In genomic region chrX:47625365-47625764, GRCh38 we compare ENCODE assay signal across 31 cellular contexts. TPM values are rescaled to one million over a fixed set of nuclear protein-coding genes. Genes with fewer than 3 reads are reported as not detected.
"Had no signal": no experiment of that assay in that cellular context is flagged by ENCODE, and none has a peak within 500 bp of the region (broad histone marks: within the 10 kb centered on the region; RNA-seq: fewer than 3 reads in every experiment).

No MANE protein-coding gene starts in this region.

- H3K27ac ChIP-seq: brain microvascular endothelial cell, colonic mucosa, Peyer's patch, VCaP had no signal

- DNase-seq: activated CD4-positive, alpha-beta T cell treated with anti-CD3 and anti-CD28 coated beads, Interleukin-2, amount 10 ng/mL, durations not matched to agents 24 days and 14 days; activated CD4-positive, alpha-beta T cell treated with anti-CD3 and anti-CD28 coated beads, Interleukin-2, amount 50 U/mL, for 4 hours; activated CD4-positive, CD25-positive, alpha-beta regulatory T cell; activated CD8-positive, alpha-beta T cell treated with anti-CD3 and anti-CD28 coated beads for 36 hours; activated effector memory CD4-positive, alpha-beta T cell treated with anti-CD3 and anti-CD28 coated beads, Interleukin-2, amount 50 U/mL, for 16 hours; activated naive CD4-positive, alpha-beta T cell; activated naive CD4-positive, alpha-beta T cell treated with anti-CD3 and anti-CD28 coated beads, Interleukin-2, amount 50 U/mL, for 16 hours; activated naive CD8-positive, alpha-beta T cell treated with anti-CD3 and anti-CD28 coated beads for 36 hours; activated T-cell treated with anti-CD3 and anti-CD28 coated beads, Interleukin-2, amount 50 U/mL, for 1 hour; activated T-cell treated with anti-CD3 and anti-CD28 coated beads, Interleukin-2, amount 50 U/mL, for 72 hours; amniotic stem cell; aorta; brain microvascular endothelial cell; colonic mucosa; NCI-H1105; NCI-H1417 treated with DMSO at 0.1 percent for 48 hours; NCI-H187 treated with DMSO at 0.1 percent for 48 hours; NCI-H2081; NCI-H345; NCI-H748 treated with DMSO at 0.1 percent for 48 hours; NK-92 treated with Interleukin-12 subunit alpha and Interleukin-12 subunit beta, amount 100 ng/mL, for 24 hours; PC-3; Peyer's patch; RPMI8226; SIG-M5; T-cell had no signal

- H3K4me3 Mint-ChIP-seq: activated CD4-positive, alpha-beta T cell treated with anti-CD3 and anti-CD28 coated beads, Interleukin-2, amount 10 ng/mL, durations not matched to agents 24 days and 14 days; activated CD8-positive, alpha-beta T cell treated with anti-CD3 and anti-CD28 coated beads for 36 hours; activated naive CD8-positive, alpha-beta T cell treated with anti-CD3 and anti-CD28 coated beads for 36 hours; activated T-helper 17 cell treated with anti-CD3 and anti-CD28 coated beads, Interleukin-2, amount 50 U/mL, for 72 hours; central memory CD8-positive, alpha-beta T cell had no signal

- H3K36me3 ChIP-seq: brain microvascular endothelial cell, colonic mucosa, Peyer's patch had no signal

- H3K4me1 ChIP-seq: colonic mucosa, Peyer's patch had no signal

- H3K36me3 Mint-ChIP-seq: activated naive CD8-positive, alpha-beta T cell treated with anti-CD3 and anti-CD28 coated beads for 36 hours; T-cell had no signal

- H3K27me3 Mint-ChIP-seq: activated CD8-positive, alpha-beta T cell treated with anti-CD3 and anti-CD28 coated beads for 36 hours; activated T-helper 17 cell treated with anti-CD3 and anti-CD28 coated beads, Interleukin-2, amount 50 U/mL, for 72 hours had no signal

- H3K27ac Mint-ChIP-seq: activated CD4-positive, alpha-beta T cell treated with anti-CD3 and anti-CD28 coated beads, Interleukin-2, amount 10 ng/mL, durations not matched to agents 24 days and 14 days; activated CD8-positive, alpha-beta T cell treated with anti-CD3 and anti-CD28 coated beads for 36 hours; activated naive CD8-positive, alpha-beta T cell treated with anti-CD3 and anti-CD28 coated beads for 36 hours; activated T-cell treated with anti-CD3 and anti-CD28 coated beads, Interleukin-2, amount 50 U/mL, for 72 hours; activated T-helper 17 cell treated with anti-CD3 and anti-CD28 coated beads, Interleukin-2, amount 50 U/mL, for 72 hours had no signal

- H3K27me3 ChIP-seq: brain microvascular endothelial cell, colonic mucosa, Peyer's patch had no signal

- H3K4me3 ChIP-seq: colonic mucosa, Peyer's patch had no signal

- H3K9me3 Mint-ChIP-seq: activated CD4-positive, alpha-beta T cell treated with anti-CD3 and anti-CD28 coated beads, Interleukin-2, amount 10 ng/mL, durations not matched to agents 24 days and 14 days; activated CD8-positive, alpha-beta T cell treated with anti-CD3 and anti-CD28 coated beads for 36 hours; activated naive CD8-positive, alpha-beta T cell treated with anti-CD3 and anti-CD28 coated beads for 36 hours; activated T-cell treated with anti-CD3 and anti-CD28 coated beads, Interleukin-2, amount 50 U/mL, for 72 hours; activated T-helper 17 cell treated with anti-CD3 and anti-CD28 coated beads, Interleukin-2, amount 50 U/mL, for 72 hours; central memory CD8-positive, alpha-beta T cell; T-cell had no signal

- H3K9me3 ChIP-seq: colonic mucosa, Peyer's patch had no signal

RNA-seq across cellular contexts. Expression of gene CFP, which starts 4.4 kb away (rescaled TPM):
- total RNA-seq: M059J had no signal

RNA-seq across cellular contexts. Expression of gene SYN1, which starts 5.7 kb away (rescaled TPM):
- total RNA-seq: NCI-H460, PC-3 had no signal
